1 cellular context compared by ENCODE assay signal in the genomic region with DNA sequence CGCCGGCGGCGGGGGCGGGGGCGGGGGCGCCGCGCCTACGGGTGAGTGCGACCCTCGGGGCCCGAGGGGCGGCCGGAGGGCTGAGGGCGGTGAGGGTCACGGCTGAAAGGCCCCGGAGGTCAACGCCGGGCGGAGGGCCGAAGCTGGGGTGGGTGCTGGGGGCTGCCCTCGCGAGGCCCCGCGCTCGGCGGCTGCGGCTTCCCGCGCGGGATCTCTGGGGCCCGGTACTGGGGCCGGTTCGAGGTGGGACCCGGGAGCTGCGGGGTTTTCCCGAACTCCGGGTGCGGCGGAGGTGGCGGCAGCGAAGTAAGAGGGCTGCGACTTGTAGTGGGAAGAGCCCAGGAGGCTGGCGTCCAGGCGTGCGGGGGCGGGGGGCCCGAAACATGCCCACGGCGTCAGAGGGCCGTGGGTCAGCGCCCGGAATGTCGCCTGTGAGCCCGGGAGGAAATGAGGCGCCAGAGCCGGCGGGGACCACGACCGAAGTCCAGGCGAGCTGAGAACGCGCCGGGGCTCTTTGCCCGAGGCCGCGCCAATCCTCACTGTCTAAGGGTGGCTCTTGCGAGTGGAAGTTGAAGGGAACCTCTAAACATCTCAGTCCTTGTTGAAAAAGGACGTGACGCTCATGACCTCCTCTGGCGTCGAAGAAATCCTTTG.
TF ChIP-seq lines count a peak whose summit lies in the region.

No MANE protein-coding gene starts in this region.

TF ChIP-seq in K562, 482 proteins besides CTCF, POLR2A, EP300 and RAD21 (continued from another document):
- TF ChIP-seq KDM5B (IDR thresholded peaks at IDR 0.05; ENCODE audit: insufficient replicate concordance, low read depth, low read length) (peak; percentile 6), PHF8 (IDR thresholded peaks at IDR 0.05; ENCODE audit: borderline replicate concordance, low read length) (peak; percentile 48; the same call in 1 of the 2 replicates)
TF ChIP-seq in K562: peak in this region for 15.
